ENCODE assay signal across 15 cellular contexts in genomic region chr5:122089614-122090013, GRCh38. TPM values are rescaled to one million over a fixed set of nuclear protein-coding genes. Genes with fewer than 3 reads are reported as not detected.
DNase-seq lines count a peak whose midpoint lies in the region; FAIRE-seq and TF ChIP-seq lines count a peak whose summit lies in the region.
"Had no signal": no experiment of that assay in that cellular context is flagged by ENCODE, and none has a peak within 500 bp of the region (broad histone marks: within the 10 kb centered on the region; RNA-seq: fewer than 3 reads in every experiment).

No MANE protein-coding gene starts in this region.

- H3K4me2 ChIP-seq in mammary epithelial cell (ENCODE audit: insufficient read depth, low read depth, low read length) (no peak overlapping the region), fibroblast of lung (ENCODE audit: extremely low read depth, insufficient read depth, low read length) (no peak overlapping the region)
- H3K4me2 ChIP-seq: A549 had no signal

- BruUV-seq in mammary epithelial cell (replicated peaks; lab: Mats Ljungman, UMichigan) (no TSS peak), MCF 10A (replicated peaks; lab: Mats Ljungman, UMichigan) (no TSS peak)

- CTCF ChIA-PET in mammary epithelial cell (lab: Charles Lee; ENCODE audit: low non-redundant PET) (no interaction called here), MCF 10A (lab: Yijun Ruan, JAX) (interaction anchor here (1.0 to 10.0 kb wide), 8 partner anchors 12 to 122 kb away, joined by 3 to 237 read pairs (median 4); partner anchors contain the start of gene LOX)

- peaks cover 6% of the 10 kb centered on the region for H3K36me3 Mint-ChIP-seq in MCF 10A (ENCODE audit: insufficient read depth, unreplicated experiment)

- no peaks in the 10 kb centered on the region for H3K27me3 Mint-ChIP-seq in MCF 10A (ENCODE audit: insufficient read depth, unreplicated experiment)

- H3K36me3 ChIP-seq in mammary epithelial cell (ENCODE audit: insufficient read depth, low read length) = no peaks in the 10 kb centered on the region
- no peaks in the 10 kb centered on the region for H3K36me3 ChIP-seq in SJCRH30
- no peaks in the 10 kb centered on the region for H3K36me3 ChIP-seq in fibroblast of lung (ENCODE audit: control insufficient read depth, insufficient read depth, low read length)
- H3K36me3 ChIP-seq in small intestine (ENCODE audit: control insufficient read depth in 2 of 2, insufficient read depth in 2 of 2, low read length in 2 of 2) = no peaks in the 10 kb centered on the region
- H3K36me3 ChIP-seq: transverse colon had no signal

- POLR2A ChIA-PET in MCF 10A (lab: Yijun Ruan, JAX) = interaction anchor here (2.5 kb wide), 1 partner anchor 11 kb away, joined by 12 read pairs; the partner anchor contains the start of gene LOX

- H3K4me1 ChIP-seq in mammary epithelial cell (ENCODE audit: insufficient read depth, low read length) (no peaks in the 10 kb centered on the region), SJCRH30 (peaks cover 11% of the 10 kb centered on the region), fibroblast of lung (ENCODE audit: control insufficient read depth, extremely low read depth, insufficient read depth, low read length) (peaks cover 14% of the 10 kb centered on the region), small intestine (ENCODE audit: control insufficient read depth in 2 of 2, insufficient read depth in 1 of 2, low read depth in 1 of 2, low read length in 1 of 2) (no peaks in the 10 kb centered on the region)
- H3K4me1 ChIP-seq: A549, transverse colon had no signal

- H3K4me3 ChIP-seq in mammary epithelial cell (replicated peaks in 1 of 3; ENCODE audit: insufficient read depth in 1 of 3, low read depth in 2 of 3, low read length in 3 of 3) = no peak overlapping the region
- H3K4me3 ChIP-seq in SJCRH30 = no peak overlapping the region
- no peak overlapping the region for H3K4me3 ChIP-seq in fibroblast of lung (replicated peaks in 1 of 4; ENCODE audit: control extremely low read depth in 1 of 4, insufficient read depth in 1 of 4, low read depth in 3 of 4, low read length in 4 of 4)
- H3K4me3 ChIP-seq in small intestine (ENCODE audit: low read depth in 1 of 2, low read length in 2 of 2) = no peak overlapping the region
- H3K4me3 ChIP-seq: A549, transverse colon had no signal

- dilution Hi-C loops in mammary epithelial cell (cut with HindIII; ENCODE audit: low sequenced_read_pairs) = no loop called here

- in situ Hi-C loops in mammary epithelial cell (cut with MboI; ENCODE audit: low sequenced_read_pairs in 2 of 2) = loop anchor here (5.0 to 25.0 kb wide), 3 partner anchors 68 to 323 kb away; partner anchors contain the start of gene SRFBP1 (in 1 of the 2)

- H3K27ac ChIP-seq in mammary epithelial cell (ENCODE audit: insufficient read depth, low read depth, low read length) (no peak overlapping the region), SJCRH30 (peak overlapping the region; percentile 19; the same call in 1 of the 2 replicates), fibroblast of lung (ENCODE audit: insufficient read depth, low read length) (no peak overlapping the region), small intestine (ENCODE audit: low read depth in 1 of 2, low read length in 1 of 2) (no peak overlapping the region)
- H3K27ac ChIP-seq: A549, RWPE1, transverse colon had no signal

- intact Hi-C loops in mammary epithelial cell (cut with micrococcal nuclease) (loop anchor here (5.0 kb wide), 1 partner anchor 328 kb away; no protein-coding TSS in a partner anchor), MCF 10A (cut with micrococcal nuclease) (no loop called here)

- DNase-seq in mammary epithelial cell (peak; percentile 21), MCF 10A (ENCODE audit: unreplicated experiment) (no peak), SJCRH30 (no peak), fibroblast of lung (ENCODE audit: low read depth in 2 of 2) (peak; percentile 65 to 99), NCI-H510A treated with DMSO at 0.1 percent for 48 hours (lab: John Stamatoyannopoulos, UW) (no peak), small intestine (no peak), DMS79 (lab: John Stamatoyannopoulos, UW) (no peak)
- DNase-seq in activated CD4-positive, alpha-beta T cell treated with anti-CD3 and anti-CD28 coated beads, Interleukin-2, amount 50 U/mL, for 1 hour = no peak
- DNase-seq: activated CD8-positive, alpha-beta T cell treated with anti-CD3 and anti-CD28 coated beads, Interleukin-2, amount 10 ng/mL, durations not matched to agents 7 days and 5 days; NCI-H524; T1000; transverse colon had no signal

- no peaks in the 10 kb centered on the region for H3K9me3 ChIP-seq in mammary epithelial cell (replicated peaks; ENCODE audit: insufficient read depth, low read length)
- H3K9me3 ChIP-seq in SJCRH30 (replicated peaks) = no peaks in the 10 kb centered on the region
- no peaks in the 10 kb centered on the region for H3K9me3 ChIP-seq in fibroblast of lung (ENCODE audit: control insufficient read depth, insufficient read depth, low read depth, low read length)
- no peaks in the 10 kb centered on the region for H3K9me3 ChIP-seq in small intestine (ENCODE audit: control insufficient read depth, low read depth)
- H3K9me3 ChIP-seq: A549, transverse colon had no signal

- H3K4me3 Mint-ChIP-seq in MCF 10A (ENCODE audit: unreplicated experiment) = no peak overlapping the region
- H3K4me3 Mint-ChIP-seq: activated CD8-positive, alpha-beta T cell treated with anti-CD3 and anti-CD28 coated beads, Interleukin-2, amount 10 ng/mL, durations not matched to agents 7 days and 5 days had no signal

- no peaks in the 10 kb centered on the region for H3K9me3 Mint-ChIP-seq in MCF 10A (ENCODE audit: unreplicated experiment)

- no peak overlapping the region for H3K27ac Mint-ChIP-seq in MCF 10A (ENCODE audit: low read depth, unreplicated experiment)
- H3K27ac Mint-ChIP-seq: activated CD8-positive, alpha-beta T cell treated with anti-CD3 and anti-CD28 coated beads, Interleukin-2, amount 10 ng/mL, durations not matched to agents 7 days and 5 days had no signal

- WGBS in mammary epithelial cell (ENCODE audit: low coverage, missing lambda C conversion rate) = 60% methylated on average over 2 of the region's 2 CpGs
- WGBS in small intestine, 3 donors = 42 to 66% (median 55%) methylated on average over 2 of the region's 2 CpGs

- no peaks in the 10 kb centered on the region for H3K27me3 ChIP-seq in mammary epithelial cell (ENCODE audit: insufficient read depth, low read length)
- no peaks in the 10 kb centered on the region for H3K27me3 ChIP-seq in SJCRH30
- no peaks in the 10 kb centered on the region for H3K27me3 ChIP-seq in fibroblast of lung (ENCODE audit: control insufficient read depth, insufficient read depth, low read length)
- no peaks in the 10 kb centered on the region for H3K27me3 ChIP-seq in small intestine (ENCODE audit: control insufficient read depth in 2 of 2, insufficient read depth in 2 of 2, low read length in 2 of 2)
- H3K27me3 ChIP-seq: transverse colon had no signal

- H3K9ac ChIP-seq in mammary epithelial cell (ENCODE audit: insufficient read depth, low read length) (no peak overlapping the region), fibroblast of lung (ENCODE audit: insufficient read depth, low read length) (no peak overlapping the region)

- H3K4me1 Mint-ChIP-seq in MCF 10A (ENCODE audit: insufficient read depth, unreplicated experiment) = peaks cover 5% of the 10 kb centered on the region

- FAIRE-seq in small intestine (lab: Jason Lieb, UNC) = no peak
- FAIRE-seq: A549, D721Med had no signal

- H3K79me2 ChIP-seq in mammary epithelial cell (ENCODE audit: insufficient read depth, low read length) (no peaks in the 10 kb centered on the region), fibroblast of lung (ENCODE audit: control insufficient read depth, insufficient read depth, low read length) (no peaks in the 10 kb centered on the region)

- H4K20me1 ChIP-seq in mammary epithelial cell (ENCODE audit: insufficient read depth, low read length) (no peaks in the 10 kb centered on the region), fibroblast of lung (ENCODE audit: control insufficient read depth, extremely low read depth, insufficient read depth, low read length) (no peaks in the 10 kb centered on the region)

- H2AFZ ChIP-seq in mammary epithelial cell (ENCODE audit: low read depth, low read length) = no peak overlapping the region
- no peak overlapping the region for H2AFZ ChIP-seq in fibroblast of lung (ENCODE audit: low read length)

- no peak for TF ChIP-seq CTCF in mammary epithelial cell (conservative IDR thresholded peaks at IDR 0.05 in 1 of 2, IDR thresholded peaks at IDR 0.05 in 1 of 2; ENCODE audit: extremely low read depth in 1 of 2, insufficient read depth in 1 of 2, low read depth in 1 of 2, low read length in 2 of 2)
- no peak for TF ChIP-seq CTCF in MCF 10A (IDR thresholded peaks at IDR 0.05; ENCODE audit: unreplicated experiment)
- no peak for TF ChIP-seq CTCF in fibroblast of lung (conservative IDR thresholded peaks at IDR 0.05 in 1 of 2, IDR thresholded peaks at IDR 0.05 in 1 of 2; ENCODE audit: low read depth in 1 of 2, low read length in 2 of 2)

RNA-seq across cellular contexts. Expression of gene LOX, which starts 11.6 kb away (rescaled TPM):
- total RNA-seq in mammary epithelial cell (10 to 100 TPM in 1 of 2 donors, 1 to 10 TPM in 1; 5.9 to 28.0 TPM), MCF 10A (2022) (7.1 and 10.7 TPM in 2 replicates), fibroblast of lung (33.4 and 81.9 TPM in 2 replicates)
- polyA plus RNA-seq in mammary epithelial cell (12.9 TPM), fibroblast of lung (136 and 336 TPM in 2 replicates), small intestine (1 to 10 TPM in 1 of 3 donors, under 1 TPM in 2; 0.45 to 3.8 (median 0.81) TPM)
- polyA minus RNA-seq in mammary epithelial cell (16.2 TPM), fibroblast of lung (ENCODE audit: low replicate concordance) (267 and 542 TPM in 2 replicates)
- total RNA-seq in SJCRH30 (2014; rRNA removed; shearing (Covaris generic)) = 1.7 and 2.3 TPM in 2 replicates
- polyA plus RNA-seq in fibroblast of lung (2012) = 149 and 327 TPM in 2 replicates
- total RNA-seq: activated CD8-positive, alpha-beta T cell treated with anti-CD3 and anti-CD28 coated beads, Interleukin-2, amount 10 ng/mL, durations not matched to agents 7 days and 5 days had no signal

RNA-seq across cellular contexts. Expression of gene ZNF474, which starts 39.7 kb away (rescaled TPM):
- total RNA-seq in mammary epithelial cell (under 1 TPM; 0.19 to 0.33 TPM), MCF 10A (2022) (0.25 and 0.56 TPM in 2 replicates), fibroblast of lung (under 0.01 and 0.17 TPM in 2 replicates)
- polyA plus RNA-seq in mammary epithelial cell (0.10 TPM), fibroblast of lung (0.11 and 0.20 TPM in 2 replicates), small intestine (under 1 TPM in 1 of 3 donors, not detected in 2; 0.04 TPM)
- polyA minus RNA-seq in mammary epithelial cell (not detected), fibroblast of lung (ENCODE audit: low replicate concordance) (not detected in 2 replicates)
- 0.16 and 0.51 TPM in 2 replicates for total RNA-seq in SJCRH30 (2014; rRNA removed; shearing (Covaris generic))
- 0.21 TPM in 1 of 2 replicates, not detected in the other for polyA plus RNA-seq in fibroblast of lung (2012)
- total RNA-seq: activated CD8-positive, alpha-beta T cell treated with anti-CD3 and anti-CD28 coated beads, Interleukin-2, amount 10 ng/mL, durations not matched to agents 7 days and 5 days; transverse colon had no signal

Comparison
In these comparisons a context has a peak if more than half of its experiments do, and no peak if none do; other contexts are left out.
1. DNase-seq: peak in mammary epithelial cell (single experiment) and fibroblast of lung (2 of 2); none in MCF 10A (single experiment), SJCRH30 (0 of 2), NCI-H510A treated with DMSO at 0.1 percent for 48 hours (single experiment), small intestine (single experiment), DMS79 (single experiment) and activated CD4-positive, alpha-beta T cell treated with anti-CD3 and anti-CD28 coated beads, Interleukin-2, amount 50 U/mL, for 1 hour (single experiment).